ENCODE assay signal across 8 cellular contexts in genomic region chr11:77819921-77820564, GRCh38. TPM values are rescaled to one million over a fixed set of nuclear protein-coding genes. Genes with fewer than 3 reads are reported as not detected.
A peak's percentile ranks its signal among the peaks of the same experiment; 100 is the strongest.
DNase-seq lines count a peak whose midpoint lies in the region; ATAC-seq and TF ChIP-seq lines count a peak whose summit lies in the region.

No MANE protein-coding gene starts in this region.

- no peaks in the 10 kb centered on the region for H3K27me3 Mint-ChIP-seq in natural killer cell treated with Interleukin-12 subunit alpha and Interleukin-12 subunit beta and Interleukin-15 and Interleukin-18, amount 100 ng/mL, for 72 hours

- no peaks in the 10 kb centered on the region for H3K9me3 Mint-ChIP-seq in natural killer cell treated with Interleukin-12 subunit alpha and Interleukin-12 subunit beta and Interleukin-15 and Interleukin-18, amount 100 ng/mL, for 72 hours

- peaks cover 34% of the 10 kb centered on the region for H3K4me1 ChIP-seq in suprapubic skin

- peaks cover under 1% of the 10 kb centered on the region for H3K36me3 Mint-ChIP-seq in natural killer cell treated with Interleukin-12 subunit alpha and Interleukin-12 subunit beta and Interleukin-15 and Interleukin-18, amount 100 ng/mL, for 72 hours

- TF ChIP-seq EP300 in suprapubic skin (IDR thresholded peaks at IDR 0.05) = no peak

- no peaks in the 10 kb centered on the region for H3K27me3 ChIP-seq in suprapubic skin

- H3K27ac Mint-ChIP-seq in natural killer cell treated with Interleukin-12 subunit alpha and Interleukin-12 subunit beta and Interleukin-15 and Interleukin-18, amount 100 ng/mL, for 72 hours = peak overlapping the region; percentile 80 to 92

- H3K27ac ChIP-seq in suprapubic skin = peak overlapping the region; percentile 93

- WGBS in suprapubic skin = 0% methylated on average over 8 of the region's 55 CpGs

- DNase-seq in NCI-H510A (lab: John Stamatoyannopoulos, UW) (peak; percentile 38), NCI-H510A treated with DMSO at 0.1 percent for 48 hours (lab: John Stamatoyannopoulos, UW) (no peak), NCI-H2227 (lab: John Stamatoyannopoulos, UW; ENCODE audit: unreplicated experiment) (peak; percentile 83), fibroblast of gingiva (ENCODE audit: low read depth) (peak; percentile 12), suprapubic skin (ENCODE audit: low spot score in 2 of 2) (peak in 1 of 2 donors; percentile 75)
- DNase-seq in activated CD8-positive, alpha-beta memory T cell treated with anti-CD3 and anti-CD28 coated beads, Interleukin-2, amount 50 U/mL, for 48 hours = peak; percentile 68
- DNase-seq in natural killer cell treated with Interleukin-12 subunit alpha and Interleukin-12 subunit beta and Interleukin-15 and Interleukin-18, amount 100 ng/mL, for 72 hours (ENCODE audit: low spot score) = peak; percentile 74

- H3K4me1 Mint-ChIP-seq in natural killer cell treated with Interleukin-12 subunit alpha and Interleukin-12 subunit beta and Interleukin-15 and Interleukin-18, amount 100 ng/mL, for 72 hours (ENCODE audit: low read depth in 2 of 2) = peaks cover 26 to 47% of the 10 kb centered on the region in 2 donors

- H3K36me3 ChIP-seq in suprapubic skin = no peaks in the 10 kb centered on the region

- no peaks in the 10 kb centered on the region for H3K9me3 ChIP-seq in suprapubic skin

- ATAC-seq in HG02870 (IDR thresholded peaks at IDR 0.05; ENCODE audit: unreplicated experiment) = peak; percentile 6
- ATAC-seq in natural killer cell treated with Interleukin-12 subunit alpha and Interleukin-12 subunit beta and Interleukin-15 and Interleukin-18, amount 100 ng/mL, for 72 hours = peak; percentile 24 to 33

- peak overlapping the region; percentile 99 for H3K4me3 Mint-ChIP-seq in natural killer cell treated with Interleukin-12 subunit alpha and Interleukin-12 subunit beta and Interleukin-15 and Interleukin-18, amount 100 ng/mL, for 72 hours

- no peak for TF ChIP-seq CTCF in suprapubic skin (IDR thresholded peaks at IDR 0.05)

- TF ChIP-seq POLR2A in suprapubic skin (IDR thresholded peaks at IDR 0.05) = no peak

- peak overlapping the region; percentile 95 for H3K4me3 ChIP-seq in suprapubic skin

RNA-seq across cellular contexts. Expression of gene RSF1, which starts 0.5 kb away (rescaled TPM):
- 10 to 100 TPM; 59.9 to 68.5 TPM for total RNA-seq in natural killer cell treated with Interleukin-12 subunit alpha and Interleukin-12 subunit beta and Interleukin-15 and Interleukin-18, amount 100 ng/mL, for 72 hours
- total RNA-seq in suprapubic skin = 100 to 1,000 TPM in 1 of 4 donors, 10 to 100 TPM in 3; 27.5 to 121 (median 45.5) TPM

RNA-seq across cellular contexts. Expression of gene AAMDC, which starts 0.9 kb away (rescaled TPM):
- total RNA-seq in natural killer cell treated with Interleukin-12 subunit alpha and Interleukin-12 subunit beta and Interleukin-15 and Interleukin-18, amount 100 ng/mL, for 72 hours = 1 to 10 TPM; 1.7 to 4.9 TPM
- 10 to 100 TPM; 14.6 to 47.9 (median 36.7) TPM for total RNA-seq in suprapubic skin
